ENCODE assay signal across 31 cellular contexts in the genomic region with DNA sequence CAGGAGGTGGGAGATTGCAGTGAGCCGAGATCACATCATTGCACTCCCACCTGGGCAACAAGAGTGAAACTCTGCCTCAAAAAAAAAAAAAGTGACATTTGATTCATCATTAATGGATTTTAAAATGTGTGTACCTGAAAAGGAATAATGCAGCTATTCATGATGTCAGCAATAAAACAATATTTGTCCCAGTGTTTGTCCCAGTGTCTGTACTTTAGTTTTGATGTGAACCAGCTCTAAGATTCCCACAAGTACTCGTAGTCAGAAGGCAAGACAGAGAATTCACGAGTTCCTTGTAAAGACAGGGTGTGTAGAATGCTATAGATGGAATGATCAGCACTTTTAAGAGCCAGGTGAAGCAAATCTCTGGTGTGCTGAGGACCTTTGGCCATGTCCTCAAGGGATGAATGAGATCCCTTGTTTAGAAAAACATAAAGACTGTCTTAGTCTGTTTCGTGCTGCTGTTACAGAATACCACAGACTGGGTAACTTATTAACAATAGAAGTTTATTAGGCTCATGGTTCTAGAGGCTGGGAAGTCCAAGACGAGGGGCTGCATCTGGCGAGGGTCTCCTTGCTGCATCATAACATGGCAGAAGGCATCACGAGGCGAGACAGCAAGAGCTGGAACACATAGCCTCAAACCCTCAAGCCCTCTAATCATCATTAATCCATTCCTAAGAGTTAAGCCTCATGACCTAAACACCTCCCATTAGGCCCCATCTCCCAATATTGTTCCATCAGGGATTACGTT. TPM values are rescaled to one million over a fixed set of nuclear protein-coding genes. Genes with fewer than 3 reads are reported as not detected.
"Had no signal": no experiment of that assay in that cellular context is flagged by ENCODE, and none has a peak within 500 bp of the region (broad histone marks: within the 10 kb centered on the region; RNA-seq: fewer than 3 reads in every experiment).

No MANE protein-coding gene starts in this region.

- H3K36me3 Mint-ChIP-seq: activated naive CD4-positive, alpha-beta T cell treated with anti-CD3 and anti-CD28 coated beads, Interleukin-2, amount 10 ng/mL, durations not matched to agents 7 days and 5 days; activated naive CD8-positive, alpha-beta T cell treated with anti-CD3 and anti-CD28 coated beads for 36 hours had no signal

- DNase-seq: activated CD4-positive, alpha-beta memory T cell treated with anti-CD3 and anti-CD28 coated beads, Interleukin-2, amount 10 ng/mL, durations not matched to agents 7 days and 5 days; activated CD4-positive, alpha-beta T cell treated with anti-CD3 and anti-CD28 coated beads for 36 hours; activated CD4-positive, alpha-beta T cell treated with anti-CD3 and anti-CD28 coated beads, Interleukin-2, amount 50 U/mL, for 1 hour; activated gamma-delta T cell; activated naive CD4-positive, alpha-beta T cell treated with anti-CD3 and anti-CD28 coated beads, Interleukin-2, amount 10 ng/mL, durations not matched to agents 7 days and 5 days; activated naive CD8-positive, alpha-beta T cell treated with anti-CD3 and anti-CD28 coated beads for 36 hours; activated T-cell treated with anti-CD3 and anti-CD28 coated beads for 4 hours; activated T-cell treated with anti-CD3 and anti-CD28 coated beads, Interleukin-2, amount 50 U/mL, for 48 hours; brain microvascular endothelial cell; MM.1S; NCI-H1105; NCI-H1436; NCI-H187; NCI-H2081; NCI-H2227 treated with DMSO at 0.1 percent for 48 hours; NCI-H446 treated with DMSO at 0.1 percent for 48 hours; NCI-H526; NCI-H774; NK-92 treated with Interleukin-12 subunit alpha and Interleukin-12 subunit beta, amount 100 ng/mL, for 24 hours; OCI-M1; Peyer's patch; Right ventricle myocardium superior; SJCRH30; SK-N-SH; T-helper 1 cell; WERI-Rb-1 had no signal

- H3K36me3 ChIP-seq: brain microvascular endothelial cell, cardiac muscle cell, Peyer's patch, SJCRH30, WERI-Rb-1 had no signal

- H3K27me3 Mint-ChIP-seq: activated naive CD8-positive, alpha-beta T cell treated with anti-CD3 and anti-CD28 coated beads for 36 hours; activated T-helper 17 cell treated with anti-CD3 and anti-CD28 coated beads, Interleukin-2, amount 50 U/mL, for 72 hours had no signal

- H3K4me1 Mint-ChIP-seq: activated CD4-positive, alpha-beta T cell treated with anti-CD3 and anti-CD28 coated beads for 36 hours; activated naive CD8-positive, alpha-beta T cell treated with anti-CD3 and anti-CD28 coated beads for 36 hours had no signal

- H3K9me3 ChIP-seq: SJCRH30, SK-N-SH had no signal

- ATAC-seq: activated CD4-positive, alpha-beta T cell treated with anti-CD3 and anti-CD28 coated beads for 36 hours had no signal

- H3K9me3 Mint-ChIP-seq: activated CD4-positive, alpha-beta memory T cell treated with anti-CD3 and anti-CD28 coated beads, Interleukin-2, amount 10 ng/mL, durations not matched to agents 7 days and 5 days; activated naive CD4-positive, alpha-beta T cell treated with anti-CD3 and anti-CD28 coated beads, Interleukin-2, amount 10 ng/mL, durations not matched to agents 7 days and 5 days; activated naive CD8-positive, alpha-beta T cell treated with anti-CD3 and anti-CD28 coated beads for 36 hours; activated T-helper 17 cell treated with anti-CD3 and anti-CD28 coated beads, Interleukin-2, amount 50 U/mL, for 72 hours had no signal

- H3K4me3 Mint-ChIP-seq: activated CD4-positive, alpha-beta memory T cell treated with anti-CD3 and anti-CD28 coated beads, Interleukin-2, amount 10 ng/mL, durations not matched to agents 7 days and 5 days; activated CD4-positive, alpha-beta T cell treated with anti-CD3 and anti-CD28 coated beads for 36 hours; activated naive CD4-positive, alpha-beta T cell treated with anti-CD3 and anti-CD28 coated beads, Interleukin-2, amount 10 ng/mL, durations not matched to agents 7 days and 5 days; activated naive CD8-positive, alpha-beta T cell treated with anti-CD3 and anti-CD28 coated beads for 36 hours; activated T-helper 17 cell treated with anti-CD3 and anti-CD28 coated beads, Interleukin-2, amount 50 U/mL, for 72 hours had no signal

- H3K27me3 ChIP-seq: brain microvascular endothelial cell, cardiac muscle cell, Peyer's patch, SJCRH30 had no signal

- H3K4me3 ChIP-seq: cardiac muscle cell, Peyer's patch, SJCRH30 had no signal

- H3K27ac Mint-ChIP-seq: activated CD4-positive, alpha-beta memory T cell treated with anti-CD3 and anti-CD28 coated beads, Interleukin-2, amount 10 ng/mL, durations not matched to agents 7 days and 5 days; activated CD4-positive, alpha-beta T cell treated with anti-CD3 and anti-CD28 coated beads for 36 hours; activated naive CD4-positive, alpha-beta T cell treated with anti-CD3 and anti-CD28 coated beads, Interleukin-2, amount 10 ng/mL, durations not matched to agents 7 days and 5 days; activated naive CD8-positive, alpha-beta T cell treated with anti-CD3 and anti-CD28 coated beads for 36 hours; activated T-helper 17 cell treated with anti-CD3 and anti-CD28 coated beads, Interleukin-2, amount 50 U/mL, for 72 hours had no signal

- H3K4me1 ChIP-seq: SJCRH30 had no signal

- H3K27ac ChIP-seq: brain microvascular endothelial cell, cardiac muscle cell, RWPE1, SJCRH30, WERI-Rb-1 had no signal

RNA-seq across cellular contexts. Expression of gene TMPRSS2, which starts 12.0 kb away (rescaled TPM):
- total RNA-seq: activated CD4-positive, alpha-beta memory T cell treated with anti-CD3 and anti-CD28 coated beads, Interleukin-2, amount 10 ng/mL, durations not matched to agents 7 days and 5 days; activated CD4-positive, alpha-beta T cell treated with anti-CD3 and anti-CD28 coated beads for 36 hours; activated CD8-positive, alpha-beta memory T cell treated with anti-CD3 and anti-CD28 coated beads for 36 hours; activated naive CD8-positive, alpha-beta T cell treated with anti-CD3 and anti-CD28 coated beads for 36 hours; activated T-helper 17 cell treated with anti-CD3 and anti-CD28 coated beads, Interleukin-2, amount 50 U/mL, for 72 hours; cardiac muscle cell; Right ventricle myocardium superior; SJCRH30; T-helper 2 cell treated with Interferon-gamma antibody and Interleukin-4, amounts not matched to agents 100 ng/mL and 5 ng/mL, for 36 hours had no signal
- polyA plus RNA-seq: cardiac muscle cell, SK-N-SH had no signal
